8 cellular contexts compared by ENCODE assay signal in genomic region chr18:57748770-57749603, GRCh38. TPM values are rescaled to one million over a fixed set of nuclear protein-coding genes. Genes with fewer than 3 reads are reported as not detected.
A peak's percentile ranks its signal among the peaks of the same experiment; 100 is the strongest.
DNase-seq lines count a peak whose midpoint lies in the region; ATAC-seq and TF ChIP-seq lines count a peak whose summit lies in the region.

No MANE protein-coding gene starts in this region.

- ATAC-seq in GM21515 (IDR thresholded peaks at IDR 0.05; ENCODE audit: unreplicated experiment) (peak; percentile 90), HG03575 (IDR thresholded peaks at IDR 0.05; ENCODE audit: extremely low read depth, insufficient number of reproducible peaks, low FRiP score, unreplicated experiment) (peak; percentile 73)
- ATAC-seq in CD4-positive, alpha-beta T cell (ENCODE audit: poor library complexity): no peak

- no peaks in the 10 kb centered on the region for H3K9me3 Mint-ChIP-seq in CD4-positive, alpha-beta T cell

- H3K36me3 ChIP-seq in ovary: no peaks in the 10 kb centered on the region

- no peaks in the 10 kb centered on the region for H3K36me3 Mint-ChIP-seq in CD4-positive, alpha-beta T cell (ENCODE audit: low read depth)

- no peak overlapping the region for H3K4me3 ChIP-seq in ovary

- no peaks in the 10 kb centered on the region for H3K9me3 ChIP-seq in CD4-positive, alpha-beta T cell (ENCODE audit: control insufficient read depth, low read length)
- no peaks in the 10 kb centered on the region for H3K9me3 ChIP-seq in ovary

- 86 to 94% (median 88%) methylated on average over 1 of the region's 1 CpG for WGBS in ovary, 3 donors

- no peak overlapping the region for H3K4me3 Mint-ChIP-seq in CD4-positive, alpha-beta T cell

- TF ChIP-seq EP300 in ovary (IDR thresholded peaks at IDR 0.05): no peak

- H3K27ac ChIP-seq in CD4-positive, alpha-beta T cell (ENCODE audit: low read depth, low read length): no peak overlapping the region
- no peak overlapping the region for H3K27ac ChIP-seq in ovary

- H3K27me3 ChIP-seq in CD4-positive, alpha-beta T cell (ENCODE audit: control insufficient read depth, insufficient read depth, low read length): no peaks in the 10 kb centered on the region
- no peaks in the 10 kb centered on the region for H3K27me3 ChIP-seq in ovary

- H3K4me1 ChIP-seq in ovary (ENCODE audit: insufficient read depth): peaks cover 1% of the 10 kb centered on the region

- DNase-seq in DMS53 treated with DMSO at 0.1 percent for 48 hours (lab: John Stamatoyannopoulos, UW; ENCODE audit: unreplicated experiment) (peak; percentile 94), SKM-1 (lab: John Stamatoyannopoulos, UW; ENCODE audit: unreplicated experiment) (peak; percentile 24), lung microvascular endothelial cell (ENCODE audit: low read depth in 2 of 2) (peak; percentile 32 to 34), iPS-NIHi7 (ENCODE audit: extremely low spot score) (no peak), ovary (no peak)
- no peak for DNase-seq in CD4-positive, alpha-beta T cell

- H3K27me3 Mint-ChIP-seq in CD4-positive, alpha-beta T cell: no peaks in the 10 kb centered on the region

- POLR2A ChIA-PET in CD4-positive, alpha-beta T cell (lab: Charles Lee): no interaction called here

- H3K4me1 Mint-ChIP-seq in CD4-positive, alpha-beta T cell (ENCODE audit: low read depth): no peaks in the 10 kb centered on the region

- TF ChIP-seq POLR2A in ovary (IDR thresholded peaks at IDR 0.05): no peak

- no peak overlapping the region for H3K27ac Mint-ChIP-seq in CD4-positive, alpha-beta T cell

- intact Hi-C loops in CD4-positive, alpha-beta T cell (cut with DNase I, micrococcal nuclease): no loop called here
- intact Hi-C loops in ovary (cut with DNase I): no loop called here

- no peak for TF ChIP-seq CTCF in CD4-positive, alpha-beta T cell (IDR thresholded peaks at IDR 0.05)
- no peak for TF ChIP-seq CTCF in ovary (IDR thresholded peaks at IDR 0.05)

- CTCF ChIA-PET in CD4-positive, alpha-beta T cell (lab: Charles Lee): no interaction called here

RNA-seq across cellular contexts. Expression of gene ATP8B1, which starts 54.1 kb away (rescaled TPM):
- 10.5 and 33.3 TPM in 2 replicates for total RNA-seq in lung microvascular endothelial cell
- total RNA-seq in CD4-positive, alpha-beta T cell: not detected
- 10 to 100 TPM in 1 of 7 donors, 1 to 10 TPM in 6; 1.4 to 13.2 (median 5.2) TPM for total RNA-seq in ovary
- 10 to 100 TPM in 1 of 2 donors, 1 to 10 TPM in 1; 2.4 to 10.2 TPM for polyA plus RNA-seq in ovary

Comparison
In these comparisons a context has a peak if more than half of its experiments do, and no peak if none do; other contexts are left out.
1. DNase-seq: peak in DMS53 treated with DMSO at 0.1 percent for 48 hours (single experiment), SKM-1 (single experiment) and lung microvascular endothelial cell (2 of 2); none in iPS-NIHi7 (single experiment), CD4-positive, alpha-beta T cell (0 of 10) and ovary (0 of 5).